14 cellular contexts compared by ENCODE assay signal in genomic region chr1:86487131-86487804, GRCh38. TPM values are rescaled to one million over a fixed set of nuclear protein-coding genes. Genes with fewer than 3 reads are reported as not detected.
DNase-seq lines count a peak whose midpoint lies in the region; ATAC-seq and TF ChIP-seq lines count a peak whose summit lies in the region.
"Had no signal": no experiment of that assay in that cellular context is flagged by ENCODE, and none has a peak within 500 bp of the region (broad histone marks: within the 10 kb centered on the region; RNA-seq: fewer than 3 reads in every experiment).

No MANE protein-coding gene starts in this region.

- WGBS in body of pancreas, 2 donors: 72 to 76% methylated on average over 4 of the region's 4 CpGs

- no peak overlapping the region for H3K27ac Mint-ChIP-seq in stimulated activated naive CD8-positive, alpha-beta T cell treated with anti-CD3 and anti-CD28 coated beads, Interleukin-15, amount 100 ng/mL, for 72 hours
- H3K27ac Mint-ChIP-seq: activated CD4-positive, alpha-beta T cell treated with anti-CD3 and anti-CD28 coated beads, Interleukin-2, amount 10 ng/mL, durations not matched to agents 24 days and 14 days; activated naive CD4-positive, alpha-beta T cell treated with anti-CD3 and anti-CD28 coated beads, Interleukin-2, amount 50 U/mL, for 24 hours had no signal

- TF ChIP-seq POLR2A in body of pancreas (IDR thresholded peaks at IDR 0.05): no peak

- DNase-seq in HCEC 1CT: peak; percentile 43
- DNase-seq in body of pancreas: peak in 1 of 4 donors; percentile 13
- DNase-seq in left ventricle myocardium superior: peak; percentile 55
- no peak for DNase-seq in stimulated activated naive CD8-positive, alpha-beta T cell treated with anti-CD3 and anti-CD28 coated beads, Interleukin-15, amount 100 ng/mL, for 72 hours
- DNase-seq in HUDEP-2 (lab: John Stamatoyannopoulos, UW; ENCODE audit: unreplicated experiment in 76 of 76): no peak
- DNase-seq: activated CD4-positive, alpha-beta T cell treated with anti-CD3 and anti-CD28 coated beads, Interleukin-2, amount 10 ng/mL, durations not matched to agents 24 days and 14 days; DMS153; KBM-7 had no signal

- TF ChIP-seq CTCF in body of pancreas (IDR thresholded peaks at IDR 0.05): no peak

- H3K4me1 Mint-ChIP-seq in stimulated activated naive CD8-positive, alpha-beta T cell treated with anti-CD3 and anti-CD28 coated beads, Interleukin-15, amount 100 ng/mL, for 72 hours: no peaks in the 10 kb centered on the region
- H3K4me1 Mint-ChIP-seq: activated CD4-positive, alpha-beta T cell treated with anti-CD3 and anti-CD28 coated beads, Interleukin-2, amount 10 ng/mL, durations not matched to agents 24 days and 14 days; activated naive CD4-positive, alpha-beta T cell treated with anti-CD3 and anti-CD28 coated beads, Interleukin-2, amount 50 U/mL, for 24 hours had no signal

- no peak overlapping the region for H3K4me3 ChIP-seq in body of pancreas
- H3K4me3 ChIP-seq: lung had no signal

- no peaks in the 10 kb centered on the region for H3K27me3 Mint-ChIP-seq in stimulated activated naive CD8-positive, alpha-beta T cell treated with anti-CD3 and anti-CD28 coated beads, Interleukin-15, amount 100 ng/mL, for 72 hours

- intact Hi-C loops in body of pancreas (cut with DNase I): no loop called here
- intact Hi-C loops in left ventricle myocardium superior (cut with micrococcal nuclease): no loop called here

- H3K27me3 ChIP-seq in body of pancreas: no peaks in the 10 kb centered on the region

- H3K9me3 ChIP-seq in body of pancreas: no peaks in the 10 kb centered on the region

- H3K36me3 ChIP-seq in body of pancreas (replicated peaks in 1 of 2; ENCODE audit: insufficient read depth in 1 of 2, low read depth in 2 of 2): no peaks in the 10 kb centered on the region

- peak; percentile 12 for ATAC-seq in body of pancreas
- peak; percentile 94 for ATAC-seq in left ventricle myocardium superior
- peak; percentile 43 for ATAC-seq in stimulated activated naive CD8-positive, alpha-beta T cell treated with anti-CD3 and anti-CD28 coated beads, Interleukin-15, amount 100 ng/mL, for 72 hours
- ATAC-seq in HG02981 (IDR thresholded peaks at IDR 0.05; ENCODE audit: unreplicated experiment): no peak
- no peak for ATAC-seq in activated CD4-positive, CD25-positive, alpha-beta regulatory T cell treated with anti-CD3 and anti-CD28 coated beads, Interleukin-2, amount 50 U/mL, for 24 hours
- ATAC-seq in GM18907 (IDR thresholded peaks at IDR 0.05; ENCODE audit: unreplicated experiment): no peak

- no peak overlapping the region for H3K27ac ChIP-seq in body of pancreas

- no peaks in the 10 kb centered on the region for H3K9me3 Mint-ChIP-seq in stimulated activated naive CD8-positive, alpha-beta T cell treated with anti-CD3 and anti-CD28 coated beads, Interleukin-15, amount 100 ng/mL, for 72 hours
- H3K9me3 Mint-ChIP-seq: activated CD4-positive, alpha-beta T cell treated with anti-CD3 and anti-CD28 coated beads, Interleukin-2, amount 10 ng/mL, durations not matched to agents 24 days and 14 days; activated naive CD4-positive, alpha-beta T cell treated with anti-CD3 and anti-CD28 coated beads, Interleukin-2, amount 50 U/mL, for 24 hours had no signal

- H3K4me1 ChIP-seq in body of pancreas: no peaks in the 10 kb centered on the region

- H3K4me3 Mint-ChIP-seq in stimulated activated naive CD8-positive, alpha-beta T cell treated with anti-CD3 and anti-CD28 coated beads, Interleukin-15, amount 100 ng/mL, for 72 hours: no peak overlapping the region
- H3K4me3 Mint-ChIP-seq: activated CD4-positive, alpha-beta T cell treated with anti-CD3 and anti-CD28 coated beads, Interleukin-2, amount 10 ng/mL, durations not matched to agents 24 days and 14 days; activated naive CD4-positive, alpha-beta T cell treated with anti-CD3 and anti-CD28 coated beads, Interleukin-2, amount 50 U/mL, for 24 hours had no signal

RNA-seq across cellular contexts. Expression of gene CLCA1, which starts 18.5 kb away (rescaled TPM):
- not detected for total RNA-seq in body of pancreas
- total RNA-seq in left ventricle myocardium superior: not detected
- total RNA-seq: activated CD4-positive, alpha-beta T cell treated with anti-CD3 and anti-CD28 coated beads, Interleukin-2, amount 10 ng/mL, durations not matched to agents 24 days and 14 days; NCI-H460 had no signal

RNA-seq across cellular contexts. Expression of gene CLCA4, which starts 59.6 kb away (rescaled TPM):
- not detected for total RNA-seq in body of pancreas
- total RNA-seq in left ventricle myocardium superior: not detected
- total RNA-seq: activated CD4-positive, alpha-beta T cell treated with anti-CD3 and anti-CD28 coated beads, Interleukin-2, amount 10 ng/mL, durations not matched to agents 24 days and 14 days; NCI-H460 had no signal

Comparison
In these comparisons a context has a peak if more than half of its experiments do, and no peak if none do; other contexts are left out.
1. DNase-seq: peak in HCEC 1CT (single experiment) and left ventricle myocardium superior (single experiment); none in stimulated activated naive CD8-positive, alpha-beta T cell treated with anti-CD3 and anti-CD28 coated beads, Interleukin-15, amount 100 ng/mL, for 72 hours (0 of 2) and HUDEP-2 (0 of 76).
2. ATAC-seq: peak in body of pancreas (single experiment), left ventricle myocardium superior (single experiment) and stimulated activated naive CD8-positive, alpha-beta T cell treated with anti-CD3 and anti-CD28 coated beads, Interleukin-15, amount 100 ng/mL, for 72 hours (single experiment); none in HG02981 (single experiment), activated CD4-positive, CD25-positive, alpha-beta regulatory T cell treated with anti-CD3 and anti-CD28 coated beads, Interleukin-2, amount 50 U/mL, for 24 hours (0 of 2) and GM18907 (single experiment).